In genomic region chr6:56642366-56643261, GRCh38 we compare ENCODE assay signal across 9 cellular contexts. TPM values are rescaled to one million over a fixed set of nuclear protein-coding genes. Genes with fewer than 3 reads are reported as not detected.
A peak's percentile ranks its signal among the peaks of the same experiment; 100 is the strongest.
DNase-seq lines count a peak whose midpoint lies in the region; ATAC-seq, FAIRE-seq and TF ChIP-seq lines count a peak whose summit lies in the region.
"Had no signal": no experiment of that assay in that cellular context is flagged by ENCODE, and none has a peak within 500 bp of the region (broad histone marks: within the 10 kb centered on the region; RNA-seq: fewer than 3 reads in every experiment).

Gene DST, minus strand, starts transcription at chr6:56642889.

- H2AFZ ChIP-seq in HepG2 (ENCODE audit: low read length) = no peak within 1 kb of the TSS

- no peak for TF ChIP-seq RAD21 in HepG2 (CRISPR knock-in tag; IDR thresholded peaks at IDR 0.05)

- in situ Hi-C loops in HepG2 (cut with HindIII; ENCODE audit: extremely low pct_ligation_motif_present, low pct_unique_long_range_greater_than_20kb) = loop anchor here (5.0 kb wide), 1 partner anchor 50 kb away; no protein-coding TSS in a partner anchor

- TF ChIP-seq CTCF in cardiac fibroblast (IDR thresholded peaks at IDR 0.05; ENCODE audit: low read depth, low read length) = no peak
- no peak for TF ChIP-seq CTCF in HepG2 (CRISPR knock-in tag; IDR thresholded peaks at IDR 0.05)
- no peak for TF ChIP-seq CTCF in upper lobe of left lung (IDR thresholded peaks at IDR 0.05)

- H3K36me3 ChIP-seq in HepG2 (replicated peaks in 1 of 2; ENCODE audit: control insufficient read depth in 1 of 2, insufficient read depth in 2 of 2, low read length in 2 of 2) (peaks cover 10 to 18% of the 10 kb centered on the region in 2 experiments), upper lobe of left lung (peaks cover 0 to 24% (median 0%) of the 10 kb centered on the region in 4 donors)

- POLR2A ChIA-PET in HepG2 (lab: Yijun Ruan, JAX) = interaction anchor here (1.2 to 2.0 kb wide), 7 partner anchors 10 to 201 kb away, joined by 3 to 52 read pairs (median 7); no protein-coding TSS in a partner anchor

- FAIRE-seq in HepG2 (lab: Jason Lieb, UNC) = no peak
- FAIRE-seq: A204.1 had no signal

- peak within 1 kb of the TSS; percentile 23 for H3K4me2 ChIP-seq in HepG2 (ENCODE audit: low read depth, low read length)

- no peak for TF ChIP-seq POLR2A in HepG2 (IDR thresholded peaks at IDR 0.05; ENCODE audit: insufficient read depth in 1 of 2, low read depth in 2 of 2, low read length in 2 of 2)
- TF ChIP-seq POLR2A in upper lobe of left lung (IDR thresholded peaks at IDR 0.05) = no peak

- H3K27me3 ChIP-seq in HepG2 (ENCODE audit: control insufficient read depth in 1 of 2, insufficient read depth in 2 of 2, low read length in 2 of 2) (no peaks in the 10 kb centered on the region), upper lobe of left lung (no peaks in the 10 kb centered on the region)

- CTCF ChIA-PET in HepG2 (lab: Yijun Ruan, JAX; ENCODE audit: low intra/inter-chr PET ratio, low total read pairs) = interaction anchor here (0.6 kb wide), 1 partner anchor 56 kb away, joined by 3 read pairs; no protein-coding TSS in a partner anchor

- intact Hi-C loops in HepG2 (cut with micrococcal nuclease; ENCODE audit: unreplicated experiment) = loop anchor here (2.0 kb wide), 1 partner anchor 50 kb away; no protein-coding TSS in a partner anchor

- H3K9me3 ChIP-seq in HepG2 (ENCODE audit: low read length) (no peaks in the 10 kb centered on the region), upper lobe of left lung (no peaks in the 10 kb centered on the region)

- H4K20me1 ChIP-seq in HepG2 (ENCODE audit: insufficient read depth, low read length) = no peaks in the 10 kb centered on the region

- ATAC-seq in HepG2 (peak; percentile 92), upper lobe of left lung (ENCODE audit: low FRiP score in 2 of 2) (peak in 1 of 2 donors; percentile 86), HG02623 (IDR thresholded peaks at IDR 0.05; ENCODE audit: unreplicated experiment) (no peak), GM21515 (IDR thresholded peaks at IDR 0.05; ENCODE audit: unreplicated experiment) (no peak)

- H3K4me3 ChIP-seq in cardiac fibroblast (replicated peaks in 1 of 2; ENCODE audit: low read depth in 2 of 2, low read length in 2 of 2) (no peak within 1 kb of the TSS), HepG2 (replicated peaks in 1 of 3; ENCODE audit: insufficient read depth in 1 of 3, low read depth in 2 of 3, low read length in 3 of 3) (no peak within 1 kb of the TSS; a peak in 1 of 6 replicates), upper lobe of left lung (no peak within 1 kb of the TSS)

- peak; percentile 11 for DNase-seq in NCI-H146 (lab: John Stamatoyannopoulos, UW)
- DNase-seq in NCI-H146 treated with DMSO at 0.1 percent for 48 hours (lab: John Stamatoyannopoulos, UW; ENCODE audit: unreplicated experiment) = no peak
- peak; percentile 91 to 95 for DNase-seq in cardiac fibroblast (ENCODE audit: low read depth in 2 of 2)
- peak; percentile 81 for DNase-seq in HepG2 (ENCODE audit: low spot score)
- no peak for DNase-seq in upper lobe of left lung
- no peak for DNase-seq in C1 segment of cervical spinal cord (lab: John Stamatoyannopoulos, UW)

- WGBS in HepG2 (ENCODE audit: low lambda C conversion rate) = 25% methylated on average over 7 of the region's 7 CpGs
- WGBS in upper lobe of left lung, 2 donors = 70 to 84% methylated on average over 7 of the region's 7 CpGs

- peak in 1 of 2 experiments; percentile 37; a peak in 1 of 4 replicates for TF ChIP-seq EP300 in HepG2 (IDR thresholded peaks at IDR 0.05; ENCODE audit: low read depth in 2 of 2, low read length in 2 of 2)
- peak; percentile 21; the same call in 1 of the 2 replicates for TF ChIP-seq EP300 in HepG2 (CRISPR knock-in tag; IDR thresholded peaks at IDR 0.05; ENCODE audit: borderline replicate concordance)
- TF ChIP-seq EP300 in upper lobe of left lung (IDR thresholded peaks at IDR 0.05) = no peak

- BruUV-seq in HepG2 (replicated peaks; lab: Mats Ljungman, UMichigan) = no TSS peak

- peak within 1 kb of the TSS; percentile 16 for H3K27ac ChIP-seq in HepG2 (ENCODE audit: extremely low read length, insufficient read depth, low read length)
- H3K27ac ChIP-seq in upper lobe of left lung = peak within 1 kb of the TSS in 1 of 4 donors; percentile 24

- no peak within 1 kb of the TSS for H3K9ac ChIP-seq in HepG2 (ENCODE audit: insufficient read depth, low read depth, low read length)

- no peaks in the 10 kb centered on the region for H3K79me2 ChIP-seq in HepG2 (ENCODE audit: insufficient read depth, low read length)

- H3K4me1 ChIP-seq in HepG2 (ENCODE audit: insufficient read depth, low read length) = peaks cover 23% of the 10 kb centered on the region
- peaks cover 0 to 5% (median 0%) of the 10 kb centered on the region in 4 donors for H3K4me1 ChIP-seq in upper lobe of left lung

TF ChIP-seq in HepG2, 621 proteins besides CTCF, POLR2A, EP300 and RAD21 (continues in another document):
- TF ChIP-seq LCORL (IDR thresholded peaks at IDR 0.05) = peak; percentile 38; the same call in 1 of the 2 replicates
- 0 out of 2 replicates have a peak, but pooled peaks have one; percentile 3 for TF ChIP-seq LCORL (CRISPR knock-in tag; IDR thresholded peaks at IDR 0.05)
- TF ChIP-seq TBX2 (CRISPR knock-in tag; IDR thresholded peaks at IDR 0.05; ENCODE audit: borderline replicate concordance) = peak; percentile 21; the same call in 1 of the 2 replicates
- no peak for TF ChIP-seq ATAD3A (CRISPR knock-in tag; IDR thresholded peaks at IDR 0.05)
- TF ChIP-seq FOXP1 (IDR thresholded peaks at IDR 0.05) = no peak
- TF ChIP-seq FOXP1 (CRISPR knock-in tag; IDR thresholded peaks at IDR 0.05) = 0 out of 2 replicates have a peak, but pooled peaks have one; percentile 20
- no peak for TF ChIP-seq SOX6 (IDR thresholded peaks at IDR 0.05)
- TF ChIP-seq SOX6 (CRISPR knock-in tag; IDR thresholded peaks at IDR 0.05) = 0 out of 2 replicates have a peak, but pooled peaks have one; percentile 15
- peak; percentile 91 for TF ChIP-seq BCL6 (CRISPR knock-in tag; IDR thresholded peaks at IDR 0.05)
- peak; percentile 29; the same call in 1 of the 2 replicates for TF ChIP-seq MBD4 (IDR thresholded peaks at IDR 0.05; ENCODE audit: borderline replicate concordance, low read length)
- peak; percentile 80 for TF ChIP-seq FOSL2 (CRISPR knock-in tag; IDR thresholded peaks at IDR 0.05)
- peak; percentile 32; the same call in 1 of the 2 replicates for TF ChIP-seq SOX5 (CRISPR knock-in tag; IDR thresholded peaks at IDR 0.05; ENCODE audit: borderline replicate concordance)
- no peak for TF ChIP-seq PRMT3 (CRISPR knock-in tag; IDR thresholded peaks at IDR 0.05; ENCODE audit: borderline replicate concordance, low read depth)
- TF ChIP-seq SOX13 (IDR thresholded peaks at IDR 0.05) = no peak
- peak in 1 of 2 experiments; percentile 34; a peak in 1 of 4 replicates for TF ChIP-seq SOX13 (CRISPR knock-in tag; conservative IDR thresholded peaks at IDR 0.05 in 1 of 2, IDR thresholded peaks at IDR 0.05 in 1 of 2)
- no peak for TF ChIP-seq DRAP1 (CRISPR knock-in tag; IDR thresholded peaks at IDR 0.05)
- peak; percentile 78 for TF ChIP-seq TCF7 (IDR thresholded peaks at IDR 0.05; ENCODE audit: low read depth)
- 0 out of 2 replicates have a peak, but pooled peaks have one; percentile 17 for TF ChIP-seq FOXP4 (CRISPR knock-in tag; IDR thresholded peaks at IDR 0.05)

RNA-seq across cellular contexts. Expression of gene DST, which starts in this region (rescaled TPM):
- 61.7 and 89.0 TPM in 2 replicates for total RNA-seq in HepG2 (2016; rRNA removed; fragmentation: Illumina TruSeq; extraction: Trizol)
- total RNA-seq in HepG2 (2016; cell fraction: cytosol; rRNA removed; fragmentation: Illumina TruSeq; extraction: Trizol; ENCODE audit: low read depth) = 6.5 and 7.8 TPM in 2 replicates
- 56.6 and 87.8 TPM in 2 replicates for total RNA-seq in HepG2 (2016; cell fraction: insoluble cytoplasmic fraction; rRNA removed; fragmentation: Illumina TruSeq; extraction: Trizol)
- 14.8 and 16.7 TPM in 2 replicates for total RNA-seq in HepG2 (2016; cell fraction: membrane; rRNA removed; fragmentation: Illumina TruSeq; extraction: Trizol)
- total RNA-seq in HepG2 (2016; cell fraction: nucleus; rRNA removed; fragmentation: Illumina TruSeq; extraction: Trizol) = 273 and 289 TPM in 2 replicates
- polyA plus RNA-seq in HepG2 (2011; rRNA removed) = 64.4 and 77.2 TPM in 2 replicates
- 23.8 and 26.1 TPM in 2 replicates for polyA plus RNA-seq in HepG2 (2011; cell fraction: cytosol; rRNA removed)
- polyA plus RNA-seq in HepG2 (2011; cell fraction: nucleus; rRNA removed) = 197 and 231 TPM in 2 replicates
- polyA plus RNA-seq in HepG2 (2012) = 75.4 and 77.7 TPM in 2 replicates
- polyA plus RNA-seq in HepG2 (2016; cell fraction: cytosol; fragmentation: Illumina TruSeq; extraction: Trizol; ENCODE audit: low read depth) = 2.7 and 2.9 TPM in 2 replicates
- 38.0 and 39.9 TPM in 2 replicates for polyA plus RNA-seq in HepG2 (2016; cell fraction: insoluble cytoplasmic fraction; fragmentation: Illumina TruSeq; extraction: Trizol; ENCODE audit: low read depth)
- polyA plus RNA-seq in HepG2 (2016; cell fraction: membrane; fragmentation: Illumina TruSeq; extraction: Trizol; ENCODE audit: low read depth) = 5.4 and 7.5 TPM in 2 replicates
- polyA plus RNA-seq in HepG2 (2016; cell fraction: nucleus; fragmentation: Illumina TruSeq; extraction: Trizol; ENCODE audit: insufficient read depth, low read depth) = 155 and 164 TPM in 2 replicates
- polyA minus RNA-seq in HepG2 (2011; rRNA and poly(A)+ RNA removed; ENCODE audit: low replicate concordance) = 62.4 and 124 TPM in 2 replicates
- polyA minus RNA-seq in HepG2 (2011; cell fraction: cytosol; rRNA and poly(A)+ RNA removed) = 53.9 and 66.4 TPM in 2 replicates
- 948 and 1,173 TPM in 2 replicates for polyA minus RNA-seq in HepG2 (2011; cell fraction: nucleus; rRNA and poly(A)+ RNA removed)
- total RNA-seq in upper lobe of left lung = 100 to 1,000 TPM; 241 to 477 (median 341) TPM

Comparison
In these comparisons a context has a peak if more than half of its experiments do, and no peak if none do; other contexts are left out.
1. DNase-seq: peak in NCI-H146 (single experiment), cardiac fibroblast (2 of 2) and HepG2 (single experiment); none in NCI-H146 treated with DMSO at 0.1 percent for 48 hours (single experiment), upper lobe of left lung (0 of 2) and C1 segment of cervical spinal cord (0 of 14).